In the genomic region with DNA sequence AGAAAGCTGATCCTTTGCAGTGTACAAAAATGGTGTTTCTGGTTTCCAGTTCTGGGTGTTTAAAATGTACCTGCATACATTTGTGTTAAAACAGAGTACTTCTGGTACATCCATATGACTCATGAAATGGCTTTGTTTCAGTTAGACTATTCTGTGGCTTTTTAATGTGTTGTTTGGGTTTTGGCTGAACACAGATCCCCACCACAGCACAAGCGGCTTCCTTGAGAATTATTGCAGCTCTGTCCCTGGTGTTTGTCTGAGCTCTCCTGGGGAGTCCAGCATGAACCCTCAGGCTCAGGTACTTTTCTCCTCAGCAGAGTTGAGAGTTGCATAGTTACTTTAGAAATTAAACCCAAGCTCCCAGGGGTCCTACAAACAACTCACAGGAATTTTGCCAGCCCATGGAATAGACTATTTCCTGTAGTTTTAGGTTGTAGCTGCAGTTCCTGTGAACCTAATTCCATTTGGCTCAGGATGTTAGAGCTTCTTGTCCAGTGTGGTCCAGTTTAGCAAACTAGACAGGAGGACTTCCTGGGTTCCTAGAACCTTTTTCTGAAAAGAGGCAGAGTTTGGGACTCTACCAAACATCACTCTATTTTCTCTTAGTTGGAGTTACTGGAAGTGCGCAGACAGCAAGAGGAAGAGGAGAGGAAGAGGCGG, we compare ENCODE assay signal across 15 cellular contexts.
DNase-seq lines count a peak whose midpoint lies in the region; ATAC-seq, FAIRE-seq and TF ChIP-seq lines count a peak whose summit lies in the region.
"Had no signal": no experiment of that assay in that cellular context is flagged by ENCODE, and none has a peak within 500 bp of the region (broad histone marks: within the 10 kb centered on the region; RNA-seq: fewer than 3 reads in every experiment).

No MANE protein-coding gene starts in this region.

- H2BK5ac ChIP-seq in mesenchymal stem cell (ENCODE audit: low read depth, low read length, poor library complexity, severe bottlenecking) = no peak overlapping the region

- H3K9me3 Mint-ChIP-seq in CD8-positive, alpha-beta T cell = no peaks in the 10 kb centered on the region
- H3K9me3 Mint-ChIP-seq: stimulated activated memory B cell treated with anti-CD40 and anti-IgM and Interleukin-4, amounts not matched to agents 10 μg/mL and 1 μg/mL and 100 μg/mL, for 72 hours had no signal

- peaks cover 97% of the 10 kb centered on the region for H3K36me3 Mint-ChIP-seq in CD8-positive, alpha-beta T cell

- no peaks in the 10 kb centered on the region for H3K79me2 ChIP-seq in GM12878 (ENCODE audit: control insufficient read depth, insufficient read depth, low read length)
- no peaks in the 10 kb centered on the region for H3K79me2 ChIP-seq in PC-9 (ENCODE audit: low read depth)

- 67% methylated on average over 3 of the region's 3 CpGs for WGBS in GM12878 (ENCODE audit: insufficient coverage, insufficient replicate concordance, low lambda C conversion rate, missing lambda C conversion rate)
- WGBS in mesenchymal stem cell = 75% methylated on average over 3 of the region's 3 CpGs

- no peak for TF ChIP-seq RAD21 in GM12878 (IDR thresholded peaks at IDR 0.05; ENCODE audit: insufficient read depth, low read depth, low read length)

- no peaks in the 10 kb centered on the region for H3F3A ChIP-seq in PC-9 (ENCODE audit: insufficient read depth, low read depth)

- ATAC-seq in GM12878 (peak; percentile 30), HG03354 (IDR thresholded peaks at IDR 0.05; ENCODE audit: poor library complexity, severe bottlenecking, unreplicated experiment) (no peak)
- ATAC-seq in CD8-positive, alpha-beta T cell = no peak
- ATAC-seq: stimulated activated memory B cell treated with anti-CD40 and anti-IgM and Interleukin-4, amounts not matched to agents 10 μg/mL and 1 μg/mL and 100 μg/mL, for 72 hours had no signal

- H2BK12ac ChIP-seq in mesenchymal stem cell (ENCODE audit: low read length in 2 of 2) = no peak overlapping the region

- H3K36me3 ChIP-seq in GM12878 (ENCODE audit: control insufficient read depth in 2 of 2, insufficient read depth in 2 of 2, low read length in 1 of 2) (peaks cover 36 to 52% of the 10 kb centered on the region in 2 experiments), mesenchymal stem cell (ENCODE audit: control insufficient read depth in 1 of 2, insufficient read depth in 2 of 2, low read depth in 1 of 2, low read length in 2 of 2) (peaks cover 49 to 99% of the 10 kb centered on the region in 2 experiments), PC-9 (ENCODE audit: low read depth) (peaks cover 30% of the 10 kb centered on the region)
- peaks cover 80% of the 10 kb centered on the region for H3K36me3 ChIP-seq in CD8-positive, alpha-beta T cell (ENCODE audit: insufficient read depth, low read length)

- CTCF ChIA-PET in GM12878 (lab: Yijun Ruan, JAX) (interaction anchor here (0.7 to 5.5 kb wide), 16 partner anchors 8 to 552 kb away, joined by 3 to 105 read pairs (median 3); no protein-coding TSS in a partner anchor), PC-9 (lab: Charles Lee) (no interaction called here)
- CTCF ChIA-PET in CD8-positive, alpha-beta T cell (lab: Charles Lee) = interaction anchor here (0.9 to 5.4 kb wide), 7 partner anchors 8 to 180 kb away, joined by 3 to 39 read pairs (median 5); no protein-coding TSS in a partner anchor

- no peaks in the 10 kb centered on the region for H3K9me2 ChIP-seq in PC-9 (ENCODE audit: insufficient read depth)

- H2BK120ac ChIP-seq in mesenchymal stem cell (ENCODE audit: low read depth, low read length) = no peak overlapping the region

- no peak overlapping the region for H3K18ac ChIP-seq in mesenchymal stem cell (ENCODE audit: low read depth in 1 of 2, low read length in 2 of 2)

- H3K4ac ChIP-seq in mesenchymal stem cell (ENCODE audit: low read depth in 1 of 2, low read length in 2 of 2) = no peak overlapping the region

- TF ChIP-seq CTCF in GM12878 (IDR thresholded peaks at IDR 0.05 in 2 of 3, conservative IDR thresholded peaks at IDR 0.05 in 1 of 3; ENCODE audit: control insufficient read depth in 2 of 3, extremely low read depth in 1 of 3, insufficient read depth in 1 of 3, low read depth in 3 of 3, low read length in 3 of 3) = no peak
- no peak for TF ChIP-seq CTCF in CD8-positive, alpha-beta T cell (IDR thresholded peaks at IDR 0.05)
- TF ChIP-seq CTCF in PC-9 (conservative IDR thresholded peaks at IDR 0.05) = no peak

- in situ Hi-C loops in GM12878 (cut with MboI) = no loop called here

- no peak overlapping the region for H3K14ac ChIP-seq in mesenchymal stem cell (ENCODE audit: low read length in 2 of 2)

- H3K4me3 ChIP-seq in GM12878 = no peak overlapping the region
- no peak overlapping the region for H3K4me3 ChIP-seq in mesenchymal stem cell (ENCODE audit: insufficient read depth in 1 of 2, low read depth in 1 of 2, low read length in 2 of 2)
- no peak overlapping the region for H3K4me3 ChIP-seq in CD8-positive, alpha-beta T cell (ENCODE audit: low read depth, low read length)
- no peak overlapping the region for H3K4me3 ChIP-seq in PC-9
- H3K4me3 ChIP-seq: mucosa of descending colon, SJCRH30 had no signal

- SMC1A ChIA-PET in GM12878 (lab: Charles Lee; ENCODE audit: uncharacterized antibody, unreplicated experiment) = interaction anchor here (0.7 to 4.7 kb wide), 11 partner anchors 9 to 146 kb away, joined by 3 to 49 read pairs (median 4); no protein-coding TSS in a partner anchor

- H3K27me3 ChIP-seq in GM12878 (replicated peaks in 1 of 2; ENCODE audit: control insufficient read depth in 2 of 2, insufficient read depth in 2 of 2, low read length in 1 of 2) (no peaks in the 10 kb centered on the region), mesenchymal stem cell (ENCODE audit: control insufficient read depth in 1 of 2, insufficient read depth in 1 of 2, low read length in 2 of 2) (no peaks in the 10 kb centered on the region), PC-9 (ENCODE audit: insufficient read depth, low read depth) (no peaks in the 10 kb centered on the region)
- no peaks in the 10 kb centered on the region for H3K27me3 ChIP-seq in CD8-positive, alpha-beta T cell (ENCODE audit: insufficient read depth, low read length)
- H3K27me3 ChIP-seq: brain microvascular endothelial cell, SJCRH30 had no signal

- H3K4me3 Mint-ChIP-seq in CD8-positive, alpha-beta T cell = no peak overlapping the region
- H3K4me3 Mint-ChIP-seq: stimulated activated memory B cell treated with anti-CD40 and anti-IgM and Interleukin-4, amounts not matched to agents 10 μg/mL and 1 μg/mL and 100 μg/mL, for 72 hours had no signal

- no peak for TF ChIP-seq EP300 in GM12878 (IDR thresholded peaks at IDR 0.05; ENCODE audit: borderline replicate concordance in 1 of 2, control insufficient read depth in 1 of 2, low read depth in 2 of 2, low read length in 2 of 2)

- RAD21 ChIA-PET in GM12878 (lab: Charles Lee; ENCODE audit: unreplicated experiment) = interaction anchor here (0.8 to 3.5 kb wide), 9 partner anchors 8 to 538 kb away, joined by 3 to 38 read pairs (median 5); no protein-coding TSS in a partner anchor

- no peaks in the 10 kb centered on the region for H3K27me3 Mint-ChIP-seq in CD8-positive, alpha-beta T cell (ENCODE audit: low read depth)
- H3K27me3 Mint-ChIP-seq: stimulated activated memory B cell treated with anti-CD40 and anti-IgM and Interleukin-4, amounts not matched to agents 10 μg/mL and 1 μg/mL and 100 μg/mL, for 72 hours had no signal

- H4K8ac ChIP-seq in mesenchymal stem cell (ENCODE audit: low read length) = no peak overlapping the region

- H4K20me1 ChIP-seq in GM12878 (ENCODE audit: control insufficient read depth, insufficient read depth) = no peaks in the 10 kb centered on the region
- H4K20me1 ChIP-seq in PC-9 (ENCODE audit: insufficient read depth) = peaks cover 6% of the 10 kb centered on the region

- H3K27ac Mint-ChIP-seq in CD8-positive, alpha-beta T cell = no peak overlapping the region
- H3K27ac Mint-ChIP-seq: stimulated activated memory B cell treated with anti-CD40 and anti-IgM and Interleukin-4, amounts not matched to agents 10 μg/mL and 1 μg/mL and 100 μg/mL, for 72 hours had no signal

- no peak overlapping the region for H3K4me2 ChIP-seq in GM12878 (ENCODE audit: control insufficient read depth, insufficient read depth)
- no peak overlapping the region for H3K4me2 ChIP-seq in mesenchymal stem cell (ENCODE audit: low read length, poor library complexity, severe bottlenecking)
- H3K4me2 ChIP-seq in PC-9 = no peak overlapping the region

- no peak overlapping the region for H2BK15ac ChIP-seq in mesenchymal stem cell (ENCODE audit: low read depth, poor library complexity, severe bottlenecking)

- no peaks in the 10 kb centered on the region for H3K4me1 ChIP-seq in GM12878 (ENCODE audit: control insufficient read depth, insufficient read depth, low read length)
- peaks cover 4% of the 10 kb centered on the region for H3K4me1 ChIP-seq in mesenchymal stem cell (ENCODE audit: control insufficient read depth, insufficient read depth, low read depth, low read length)
- no peaks in the 10 kb centered on the region for H3K4me1 ChIP-seq in CD8-positive, alpha-beta T cell (ENCODE audit: insufficient read depth, low read length)
- H3K4me1 ChIP-seq in PC-9 (replicated peaks; ENCODE audit: insufficient read depth) = no peaks in the 10 kb centered on the region
- H3K4me1 ChIP-seq: SJCRH30 had no signal

- H3K9ac ChIP-seq in GM12878 (ENCODE audit: control insufficient read depth, insufficient read depth, low read length) = no peak overlapping the region
- peak overlapping the region; percentile 28 for H3K9ac ChIP-seq in mesenchymal stem cell (ENCODE audit: low read length)

- TF ChIP-seq POLR2A in GM12878 (IDR thresholded peaks at IDR 0.05; ENCODE audit: low read depth, low read length) = no peak

- intact Hi-C loops in GM12878 (cut with micrococcal nuclease; ENCODE audit: unreplicated experiment) = loop anchor here (5.0 kb wide), 1 partner anchor 136 kb away; no protein-coding TSS in a partner anchor
- intact Hi-C loops in CD8-positive, alpha-beta T cell (cut with DNase I, micrococcal nuclease) = no loop called here
- intact Hi-C loops in PC-9 (cut with micrococcal nuclease; ENCODE audit: unreplicated experiment) = no loop called here

- no peak overlapping the region for H4K91ac ChIP-seq in mesenchymal stem cell (ENCODE audit: low read length)

- no peaks in the 10 kb centered on the region for H3K4me1 Mint-ChIP-seq in CD8-positive, alpha-beta T cell (ENCODE audit: low read depth)

- H2AFZ ChIP-seq in GM12878 (ENCODE audit: control insufficient read depth, low read depth, low read length) (no peak overlapping the region), mesenchymal stem cell (ENCODE audit: low read depth, low read length) (no peak overlapping the region), PC-9 (no peak overlapping the region)

- no TSS peak for BruUV-seq in GM12878 (replicated peaks; lab: Mats Ljungman, UMichigan)
- BruUV-seq in PC-9 (replicated peaks; lab: Mats Ljungman, UMichigan) = no TSS peak

- DNase-seq in AG08395 (ENCODE audit: low spot score) = peak; percentile 77
- peak; percentile 36 for DNase-seq in HCEC 1CT
- DNase-seq in GM12878 (ENCODE audit: low read depth, low spot score) = no peak
- DNase-seq in mesenchymal stem cell = peak; percentile 64
- DNase-seq in CD8-positive, alpha-beta T cell = no peak
- no peak for DNase-seq in PC-9
- no peak for DNase-seq in stimulated activated CD4-positive, alpha-beta T cell treated with anti-CD3 and anti-CD28 coated beads, Interleukin-1b, Interleukin-23, amount 100 ng/mL, for 48 hours
- DNase-seq: activated CD4-positive, alpha-beta T cell treated with anti-CD3 and anti-CD28 coated beads for 48 hours; brain microvascular endothelial cell; foreskin melanocyte; mucosa of descending colon; NCI-H345; SJCRH30 had no signal

- no peak overlapping the region for H2AK5ac ChIP-seq in mesenchymal stem cell (ENCODE audit: low read length, severe bottlenecking)

- POLR2A ChIA-PET in GM12878 (lab: Charles Lee) = interaction anchor here (1.1 to 1.7 kb wide), 2 partner anchors 45 to 99 kb away, joined by 3 to 6 read pairs; no protein-coding TSS in a partner anchor
- POLR2A ChIA-PET in CD8-positive, alpha-beta T cell (lab: Charles Lee) = interaction anchor here (0.8 kb wide), 1 partner anchor 33 kb away, joined by 3 read pairs; no protein-coding TSS in a partner anchor
- POLR2A ChIA-PET in PC-9 (lab: Charles Lee; ENCODE audit: unreplicated experiment) = no interaction called here

- H3K79me1 ChIP-seq in mesenchymal stem cell (replicated peaks; ENCODE audit: low read length, poor library complexity, severe bottlenecking) = peaks cover 27% of the 10 kb centered on the region

- no peak overlapping the region for H3K23ac ChIP-seq in mesenchymal stem cell (ENCODE audit: low read length in 2 of 2)

- no peak overlapping the region for H3K27ac ChIP-seq in GM12878 (ENCODE audit: control insufficient read depth, insufficient read depth)
- H3K27ac ChIP-seq in mesenchymal stem cell (ENCODE audit: low read length, poor library complexity, severe bottlenecking) = peak overlapping the region; percentile 57
- no peak overlapping the region for H3K27ac ChIP-seq in CD8-positive, alpha-beta T cell (ENCODE audit: low read depth, low read length)
- no peak overlapping the region for H3K27ac ChIP-seq in PC-9
- H3K27ac ChIP-seq: brain microvascular endothelial cell, SJCRH30 had no signal

- FAIRE-seq in GM12878 (lab: Jason Lieb, UNC) = no peak

- H3K9me3 ChIP-seq in GM12878 (replicated peaks; ENCODE audit: control insufficient read depth, insufficient read depth, low read length) (no peaks in the 10 kb centered on the region), mesenchymal stem cell (ENCODE audit: control insufficient read depth, low read length) (no peaks in the 10 kb centered on the region), PC-9 (ENCODE audit: insufficient read depth, low read depth) (no peaks in the 10 kb centered on the region)
- H3K9me3 ChIP-seq in CD8-positive, alpha-beta T cell (ENCODE audit: low read length) = no peaks in the 10 kb centered on the region
- H3K9me3 ChIP-seq: mucosa of descending colon, SJCRH30 had no signal

Comparison
In these comparisons a context has a peak if more than half of its experiments do, and no peak if none do; other contexts are left out.
1. DNase-seq: peak in AG08395 (single experiment), HCEC 1CT (single experiment) and mesenchymal stem cell (single experiment); none in GM12878 (single experiment), CD8-positive, alpha-beta T cell (0 of 7), PC-9 (0 of 2) and stimulated activated CD4-positive, alpha-beta T cell treated with anti-CD3 and anti-CD28 coated beads, Interleukin-1b, Interleukin-23, amount 100 ng/mL, for 48 hours (single experiment).